Comparison of ENCODE assay signal across 23 cellular contexts in genomic region chr1:66085600-66085999, GRCh38.
"Had no signal": no experiment of that assay in that cellular context is flagged by ENCODE, and none has a peak within 500 bp of the region (broad histone marks: within the 10 kb centered on the region; RNA-seq: fewer than 3 reads in every experiment).

No MANE protein-coding gene starts in this region.

- H3K4me3 ChIP-seq: colonic mucosa, coronary artery, dorsolateral prefrontal cortex, esophagus muscularis mucosa, esophagus squamous epithelium, gastrocnemius medialis, gastroesophageal sphincter, heart left ventricle, heart right ventricle had no signal

- H3K27ac ChIP-seq: colonic mucosa, coronary artery, epithelial cell of prostate, esophagus muscularis mucosa, esophagus squamous epithelium, foreskin keratinocyte, gastrocnemius medialis, gastroesophageal sphincter, heart left ventricle, heart right ventricle had no signal

- H3K27me3 ChIP-seq: colonic mucosa, dorsolateral prefrontal cortex, esophagus muscularis mucosa, esophagus squamous epithelium, foreskin keratinocyte, gastrocnemius medialis, gastroesophageal sphincter, heart right ventricle had no signal

- DNase-seq: colonic mucosa; cortex of kidney; dermis blood vessel endothelial cell; dorsolateral prefrontal cortex; effector CD4-positive, alpha-beta T cell; effector CD8-positive, alpha-beta T cell; effector memory CD4-positive, alpha-beta T cell; effector memory CD8-positive, alpha-beta T cell; endodermal cell; erythroblast; esophagus squamous epithelium; foreskin fibroblast; foreskin keratinocyte; foreskin melanocyte; gastrocnemius medialis; glutamatergic neuron; head of caudate nucleus; heart left ventricle; heart right ventricle had no signal

- H3K36me3 ChIP-seq: colonic mucosa, esophagus muscularis mucosa, esophagus squamous epithelium, gastrocnemius medialis, gastroesophageal sphincter, heart left ventricle, heart right ventricle had no signal

- H3K9me3 ChIP-seq: colonic mucosa, esophagus muscularis mucosa, esophagus squamous epithelium, gastrocnemius medialis, gastroesophageal sphincter, heart left ventricle, heart right ventricle had no signal

- H3K4me1 ChIP-seq: colonic mucosa, esophagus muscularis mucosa, esophagus squamous epithelium, foreskin keratinocyte, gastrocnemius medialis, gastroesophageal sphincter, heart left ventricle, heart right ventricle had no signal
